In genomic region chr2:206159346-206160123, GRCh38 we compare ENCODE assay signal across 8 cellular contexts. TPM values are rescaled to one million over a fixed set of nuclear protein-coding genes. Genes with fewer than 3 reads are reported as not detected.
DNase-seq lines count a peak whose midpoint lies in the region; ATAC-seq, FAIRE-seq and TF ChIP-seq lines count a peak whose summit lies in the region.

Gene EEF1B2, plus strand, starts transcription at chr2:206159895. Its CDS starts 85 bp downstream, at chr2:206159980.
Gene NDUFS1, minus strand, starts transcription at chr2:206159444. Its CDS starts 5,766 bp downstream, at chr2:206153678.

- peak within 1 kb of the TSS; percentile 93 for H2AFZ ChIP-seq in trophoblast cell (ENCODE audit: insufficient read depth, low read length, poor library complexity)

- H3K18ac ChIP-seq in trophoblast cell (ENCODE audit: low read length), result peak within 1 kb of the TSS; percentile 88

- peaks cover 14% of the 10 kb centered on the region for H3K79me1 ChIP-seq in trophoblast cell (ENCODE audit: low read length)

- TF ChIP-seq CTCF in adrenal gland (IDR thresholded peaks at IDR 0.05) (no peak), transverse colon (IDR thresholded peaks at IDR 0.05) (peak in 1 of 5 experiments; percentile 9)

- TF ChIP-seq POLR2A in GM12892 (IDR thresholded peaks at IDR 0.05; ENCODE audit: low read depth, low read length) (peak; percentile 54; the same call in 1 of the 2 replicates), adrenal gland (IDR thresholded peaks at IDR 0.05) (peak in 1 of 2 donors; percentile 75), transverse colon (IDR thresholded peaks at IDR 0.05) (peak; percentile 58)

- peak; percentile 96 for FAIRE-seq in GM12892 (lab: Jason Lieb, UNC)

- peak within 1 kb of the TSS; percentile 96 for H3K14ac ChIP-seq in trophoblast cell (ENCODE audit: low read length)

- H3K4me3 ChIP-seq in adrenal gland, result peak within 1 kb of the TSS; percentile 56 to 91 (median 60)
- peak within 1 kb of the TSS; percentile 88 for H3K4me3 ChIP-seq in trophoblast cell (ENCODE audit: low read depth, low read length)
- H3K4me3 ChIP-seq in transverse colon, result peak within 1 kb of the TSS; percentile 82 to 91 (median 86)

- H4K12ac ChIP-seq in trophoblast cell (ENCODE audit: low read depth, low read length), result peak within 1 kb of the TSS; percentile 98

- peaks cover 26% of the 10 kb centered on the region for H3K79me2 ChIP-seq in trophoblast cell (ENCODE audit: control insufficient read depth, insufficient read depth, low read length, poor library complexity)

- H3K9me3 ChIP-seq in adrenal gland (replicated peaks in 1 of 3) (no peaks in the 10 kb centered on the region), trophoblast cell (ENCODE audit: insufficient read depth, low read depth, low read length) (no peaks in the 10 kb centered on the region), transverse colon (no peaks in the 10 kb centered on the region)

- H3K27ac ChIP-seq in adrenal gland (peak within 1 kb of the TSS; percentile 89 to 96 (median 94)), trophoblast cell (ENCODE audit: low read depth, low read length) (peak within 1 kb of the TSS; percentile 86), transverse colon (peak within 1 kb of the TSS; percentile 93 to 97 (median 94))

- no peak for TF ChIP-seq EP300 in transverse colon (IDR thresholded peaks at IDR 0.05; ENCODE audit: low read depth)

- WGBS in adrenal gland, 4 donors, result 0 to 1% (median 0%) methylated on average over 22 to 64 of the region's 64 CpGs
- WGBS in trophoblast cell (ENCODE audit: extremely low coverage, insufficient coverage, insufficient read length), result no CpG with 5 or more reads among the region's 64 CpGs
- 0% methylated on average over 4 to 60 of the region's 64 CpGs for WGBS in transverse colon (ENCODE audit: low coverage in 1 of 2), 2 donors

- H3K23ac ChIP-seq in trophoblast cell (ENCODE audit: low read length), result no peak within 1 kb of the TSS

- ATAC-seq in HG02852 (IDR thresholded peaks at IDR 0.05; ENCODE audit: unreplicated experiment), result peak; percentile 89

- no peak within 1 kb of the TSS for H2BK12ac ChIP-seq in trophoblast cell (ENCODE audit: low read length)

- in situ Hi-C loops in transverse colon (cut with MboI; ENCODE audit: low pct_ligation_motif_present in 1 of 4, low pct_unique_long_range_greater_than_20kb in 1 of 4, low sequenced_read_pairs in 3 of 4), result no loop called here

- H3K27me3 ChIP-seq in adrenal gland, result no peaks in the 10 kb centered on the region
- H3K27me3 ChIP-seq in trophoblast cell (ENCODE audit: insufficient read depth, low read length), result no peaks in the 10 kb centered on the region
- no peaks in the 10 kb centered on the region for H3K27me3 ChIP-seq in transverse colon

- H3K9ac ChIP-seq in trophoblast cell (ENCODE audit: low read length), result peak within 1 kb of the TSS; percentile 98

- peak within 1 kb of the TSS; percentile 94 for H4K91ac ChIP-seq in trophoblast cell (ENCODE audit: low read depth, low read length)

- peak within 1 kb of the TSS; percentile 99 for H4K8ac ChIP-seq in trophoblast cell (ENCODE audit: low read depth, low read length)

- peaks cover 19 to 47% of the 10 kb centered on the region in 2 donors for H3K4me1 ChIP-seq in adrenal gland (replicated peaks in 1 of 2)
- peaks cover 2% of the 10 kb centered on the region in 2 experiments for H3K4me1 ChIP-seq in trophoblast cell (ENCODE audit: control insufficient read depth in 1 of 2, insufficient read depth in 2 of 2, low read length in 2 of 2)
- H3K4me1 ChIP-seq in transverse colon, result peaks cover 14 to 41% (median 28%) of the 10 kb centered on the region in 4 donors

- peak within 1 kb of the TSS; percentile 93 for H3K4ac ChIP-seq in trophoblast cell (ENCODE audit: low read depth, low read length)

- peak; percentile 87 for DNase-seq in GM12892 (ENCODE audit: insufficient read length)
- DNase-seq in NCI-H146 (lab: John Stamatoyannopoulos, UW), result peak; percentile 96
- DNase-seq in T-helper 1 cell, result peak; percentile 93 to 98 (median 96)
- DNase-seq in adrenal gland, result peak; percentile 97 to 99 (median 98)
- DNase-seq in cardiac septum (ENCODE audit: low spot score), result peak; percentile 99
- DNase-seq in trophoblast cell, result peak; percentile 99
- DNase-seq in transverse colon, result peak; percentile 98

- peak within 1 kb of the TSS; percentile 96 for H2BK5ac ChIP-seq in trophoblast cell (ENCODE audit: low read depth, low read length, poor library complexity)

- peak within 1 kb of the TSS; percentile 86 for H2BK120ac ChIP-seq in trophoblast cell (ENCODE audit: insufficient read depth, low read length, poor library complexity)

- peak within 1 kb of the TSS; percentile 94 for H3K4me2 ChIP-seq in trophoblast cell (ENCODE audit: low read length)

- H3K36me3 ChIP-seq in adrenal gland (replicated peaks in 1 of 2) (peaks cover 0 to 29% of the 10 kb centered on the region in 2 donors), trophoblast cell (ENCODE audit: control insufficient read depth in 1 of 2, insufficient read depth in 2 of 2, low read length in 2 of 2) (peaks cover 18 to 23% of the 10 kb centered on the region in 2 experiments), transverse colon (peaks cover 0 to 26% (median 10%) of the 10 kb centered on the region in 4 donors)

- intact Hi-C loops in adrenal gland (cut with DNase I) (loop anchor here in 1 of 2 donors (10.0 kb wide), 2 partner anchors 105 to 135 kb away; no protein-coding TSS in a partner anchor), cardiac septum (cut with DNase I) (loop anchor here (1.0 to 10.0 kb wide), 3 partner anchors 74 to 285 kb away; partner anchors contain the start of gene ADAM23), transverse colon (cut with DNase I; ENCODE audit: low total_unique reads) (no loop called here)

- H2AK5ac ChIP-seq in trophoblast cell (ENCODE audit: low read length), result peak within 1 kb of the TSS; percentile 83

RNA-seq across cellular contexts. Expression of gene EEF1B2, which starts in this region (rescaled TPM):
- 2,082 TPM for polyA plus RNA-seq in GM12892 (2012; ENCODE audit: missing spikeins)
- 100 to 1,000 TPM; 351 to 663 (median 419) TPM for total RNA-seq in adrenal gland
- 100 to 1,000 TPM; 298 to 838 (median 406) TPM for polyA plus RNA-seq in adrenal gland
- 223 TPM for total RNA-seq in cardiac septum
- polyA plus RNA-seq in trophoblast cell (2013), result 589 and 591 TPM in 2 replicates
- total RNA-seq in transverse colon, result 100 to 1,000 TPM in 3 of 4 donors, 10 to 100 TPM in 1; 83.0 to 261 (median 183) TPM

RNA-seq across cellular contexts. Expression of gene NDUFS1, which starts in this region (rescaled TPM):
- 60.1 TPM for polyA plus RNA-seq in GM12892 (2012; ENCODE audit: missing spikeins)
- total RNA-seq in adrenal gland (100 to 1,000 TPM; 128 to 241 (median 175) TPM), cardiac septum (388 TPM), transverse colon (100 to 1,000 TPM in 1 of 4 donors, 10 to 100 TPM in 3; 37.0 to 118 (median 76.5) TPM)
- polyA plus RNA-seq in adrenal gland, result 100 to 1,000 TPM in 1 of 3 donors, 10 to 100 TPM in 2; 15.1 to 206 (median 33.4) TPM
- polyA plus RNA-seq in trophoblast cell (2013), result 34.5 and 34.8 TPM in 2 replicates

Comparison
In these comparisons a context has a peak if more than half of its experiments do, and no peak if none do; other contexts are left out.
1. Peak in every context shown above with its lines: DNase-seq, ATAC-seq, H3K4me3 ChIP-seq and H3K27ac ChIP-seq.